In genomic region chr10:71319042-71319799, GRCh38 we compare ENCODE assay signal across 8 cellular contexts. TPM values are rescaled to one million over a fixed set of nuclear protein-coding genes. Genes with fewer than 3 reads are reported as not detected.
DNase-seq lines count a peak whose midpoint lies in the region; ATAC-seq, FAIRE-seq and TF ChIP-seq lines count a peak whose summit lies in the region.

TSS of gene SLC29A3 (plus strand) at chr10:71319259. CDS start at chr10:71319310, 51 bp downstream.

- intact Hi-C loops in kidney (cut with DNase I): no loop called here

- H3K4me3 ChIP-seq in kidney (ENCODE audit: low read length in 2 of 2): peak within 1 kb of the TSS; percentile 58 to 75

- no peaks in the 10 kb centered on the region for H3K9me3 ChIP-seq in kidney (ENCODE audit: control insufficient read depth in 1 of 2, low read length in 2 of 2)

- peak; percentile 57 for ATAC-seq in HG02973 (IDR thresholded peaks at IDR 0.05; ENCODE audit: unreplicated experiment)

- no peaks in the 10 kb centered on the region for H3K36me3 ChIP-seq in kidney (ENCODE audit: control insufficient read depth in 1 of 2, insufficient read depth in 2 of 2, low read length in 2 of 2)

- no peak for FAIRE-seq in kidney (lab: Jason Lieb, UNC)

- H3K27ac ChIP-seq in kidney (ENCODE audit: low read depth in 2 of 2, low read length in 2 of 2): no peak within 1 kb of the TSS

- H3K4me1 ChIP-seq in kidney (ENCODE audit: control insufficient read depth in 1 of 2, insufficient read depth in 1 of 2, low read depth in 1 of 2, low read length in 2 of 2): peaks cover 7 to 9% of the 10 kb centered on the region in 2 donors

- peak; percentile 82 for DNase-seq in SIG-M5 treated with dmso at 0.1 percent for 504 hours (lab: John Stamatoyannopoulos, UW; ENCODE audit: unreplicated experiment)
- no peak for DNase-seq in SIG-M5 (lab: John Stamatoyannopoulos, UW)
- DNase-seq in NCI-H2171 (lab: John Stamatoyannopoulos, UW): peak; percentile 67
- DNase-seq in activated CD4-positive, CD25-positive, alpha-beta regulatory T cell (lab: John Stamatoyannopoulos, UW): peak; percentile 66 to 75 (median 70)
- peak; percentile 74 for DNase-seq in central memory CD4-positive, alpha-beta T cell
- peak; percentile 92 for DNase-seq in kidney
- DNase-seq in stimulated activated CD4-positive, alpha-beta T cell treated with anti-CD3 and anti-CD28 coated beads, Interleukin-15, amount 100 ng/mL, for 1 hour (ENCODE audit: low read depth in 1 of 2, low spot score in 1 of 2): peak; percentile 72 to 80

- H3K9ac ChIP-seq in kidney (ENCODE audit: low read length in 2 of 2): peak within 1 kb of the TSS; percentile 34 to 60

- peak; percentile 51 for TF ChIP-seq CTCF in kidney (IDR thresholded peaks at IDR 0.05; ENCODE audit: borderline replicate concordance, extremely low read depth, insufficient read depth)

RNA-seq across cellular contexts. Expression of gene SLC29A3, which starts in this region (rescaled TPM):
- 5.3 TPM for total RNA-seq in kidney
- 5.7 TPM for polyA plus RNA-seq in kidney (ENCODE audit: insufficient read depth, low read depth, low replicate concordance)
